In genomic region chr5:43359738-43360137, GRCh38 we compare ENCODE assay signal across 1 cellular context.
TF ChIP-seq lines count a peak whose summit lies in the region.

No MANE protein-coding gene starts in this region.

TF ChIP-seq in K562, 482 proteins besides CTCF, POLR2A, EP300 and RAD21:
- no peak for TF ChIP-seq ELF1 (tag; IDR thresholded peaks at IDR 0.05)
- TF ChIP-seq RB1 (IDR thresholded peaks at IDR 0.05; ENCODE audit: low read depth) = no peak
- TF ChIP-seq RBM15 (IDR thresholded peaks at IDR 0.05; ENCODE audit: insufficient read depth, low read length) = no peak
- no peak for TF ChIP-seq NR4A1 (CRISPR knock-in tag; IDR thresholded peaks at IDR 0.05)
- TF ChIP-seq NR4A1 (tag; IDR thresholded peaks at IDR 0.05) = no peak
- 0 out of 2 replicates have a peak, but pooled peaks have one; percentile 21 for TF ChIP-seq ZNF445 (CRISPR knock-in tag; IDR thresholded peaks at IDR 0.05; ENCODE audit: low read depth)
- TF ChIP-seq E2F4 (CRISPR knock-in tag; IDR thresholded peaks at IDR 0.05; ENCODE audit: low read depth) = no peak
- no peak for TF ChIP-seq TOE1 (IDR thresholded peaks at IDR 0.05; ENCODE audit: borderline replicate concordance)
- no peak for TF ChIP-seq TOE1 (CRISPR knock-in tag; IDR thresholded peaks at IDR 0.05; ENCODE audit: borderline replicate concordance, low read depth)
- TF ChIP-seq FUS (optimal IDR thresholded peaks at IDR 0.05; ENCODE audit: low read depth, low read length) = no peak
- TF ChIP-seq HMBOX1 (IDR thresholded peaks at IDR 0.05) = no peak
- TF ChIP-seq CHD1 (IDR thresholded peaks at IDR 0.05; ENCODE audit: low read length) = no peak
- TF ChIP-seq XRCC3 (IDR thresholded peaks at IDR 0.05) = no peak
- TF ChIP-seq GTF2E2 (tag; IDR thresholded peaks at IDR 0.05) = no peak
- no peak for TF ChIP-seq ZNF696 (CRISPR knock-in tag; conservative IDR thresholded peaks at IDR 0.05)
- TF ChIP-seq USF1 (CRISPR knock-in tag; IDR thresholded peaks at IDR 0.05) = no peak
- TF ChIP-seq ATF3 (IDR thresholded peaks at IDR 0.05) = 0 out of 2 replicates have a peak, but pooled peaks have one; percentile 7
- no peak for TF ChIP-seq ATF3 (CRISPR knock-in tag; conservative IDR thresholded peaks at IDR 0.05)
- no peak for TF ChIP-seq PCBP2 (IDR thresholded peaks at IDR 0.05; ENCODE audit: low read depth, low read length, poor library complexity, severe bottlenecking)
- peak; percentile 85; the same call in 1 of the 2 replicates for TF ChIP-seq TRIM28 (IDR thresholded peaks at IDR 0.05)
- no peak for TF ChIP-seq SAFB2 (IDR thresholded peaks at IDR 0.05; ENCODE audit: borderline replicate concordance, low read depth, low read length, severe bottlenecking)
- no peak for TF ChIP-seq POLR2G (IDR thresholded peaks at IDR 0.05; ENCODE audit: low read depth, low read length)
- TF ChIP-seq ZNF695 (CRISPR knock-in tag; IDR thresholded peaks at IDR 0.05) = no peak
- TF ChIP-seq ZNF174 (CRISPR knock-in tag; IDR thresholded peaks at IDR 0.05) = no peak
- TF ChIP-seq ZNF280A (IDR thresholded peaks at IDR 0.05; ENCODE audit: low read depth, partially characterized antibody) = peak; percentile 60
- peak in 1 of 2 experiments; percentile 77; a peak in 1 of 3 replicates for TF ChIP-seq CBX3 (IDR thresholded peaks at IDR 0.05; ENCODE audit: borderline replicate concordance in 1 of 2, low read length in 2 of 2)
- TF ChIP-seq RBBP5 (IDR thresholded peaks at IDR 0.05; ENCODE audit: borderline replicate concordance, insufficient read depth, low read length, poor library complexity, severe bottlenecking) = no peak
- TF ChIP-seq XRCC5 (IDR thresholded peaks at IDR 0.05; ENCODE audit: low read depth, low read length) = no peak
- no peak for TF ChIP-seq ZNF124 (CRISPR knock-in tag; IDR thresholded peaks at IDR 0.05)
- TF ChIP-seq TRIM24 (IDR thresholded peaks at IDR 0.05) = 0 out of 4 replicates have a peak, but pooled peaks of 1 of the 2 experiments have one; percentile 13
- TF ChIP-seq ZNF253 (CRISPR knock-in tag; conservative IDR thresholded peaks at IDR 0.05) = no peak
